Comparison of ENCODE assay signal across 19 cellular contexts in genomic region chr3:8649757-8650156, GRCh38. TPM values are rescaled to one million over a fixed set of nuclear protein-coding genes. Genes with fewer than 3 reads are reported as not detected.
"Had no signal": no experiment of that assay in that cellular context is flagged by ENCODE, and none has a peak within 500 bp of the region (broad histone marks: within the 10 kb centered on the region; RNA-seq: fewer than 3 reads in every experiment).

No MANE protein-coding gene starts in this region.

- FAIRE-seq: islet of Langerhans had no signal

- H3K4me1 ChIP-seq: esophagus squamous epithelium, foreskin keratinocyte had no signal

- DNase-seq: effector memory CD4-positive, alpha-beta T cell; esophagus squamous epithelium; foreskin keratinocyte; hypothalamus; kidney glomerular epithelial cell; mesendoderm; naive B cell; nephron progenitor cell; nucleus accumbens; stimulated activated CD4-positive, alpha-beta T cell treated with anti-CD3 and anti-CD28 coated beads, Interleukin-2, amount 100 ng/mL, for 24 hours; stimulated activated CD4-positive, alpha-beta T cell treated with anti-CD3 and anti-CD28 coated beads, Interleukin-4, amount 100 ng/mL, for 4 hours; stimulated activated naive B cell treated with anti-CD40 and anti-IgM and Interleukin-4, amounts not matched to agents 10 μg/mL and 1 μg/mL and 100 μg/mL, for 72 hours; stimulated activated naive CD8-positive, alpha-beta T cell treated with anti-CD3 and anti-CD28 coated beads, Interleukin-15, amount 100 ng/mL, for 72 hours; transverse colon had no signal

- H3K27ac Mint-ChIP-seq: stimulated activated naive B cell treated with anti-CD40 and anti-IgM and Interleukin-4, amounts not matched to agents 10 μg/mL and 1 μg/mL and 100 μg/mL, for 72 hours had no signal

- H3K4me3 Mint-ChIP-seq: naive B cell; nephron progenitor cell; stimulated activated naive B cell treated with anti-CD40 and anti-IgM and Interleukin-4, amounts not matched to agents 10 μg/mL and 1 μg/mL and 100 μg/mL, for 72 hours; stimulated activated naive CD8-positive, alpha-beta T cell treated with anti-CD3 and anti-CD28 coated beads, Interleukin-15, amount 100 ng/mL, for 72 hours had no signal

- H3K4me3 ChIP-seq: esophagus squamous epithelium, transverse colon had no signal

- H3K27me3 ChIP-seq: transverse colon had no signal

- H3K9me3 ChIP-seq: esophagus squamous epithelium, thoracic aorta, transverse colon had no signal

- ATAC-seq: foreskin keratinocyte; stimulated activated naive B cell treated with anti-CD40 and anti-IgM and Interleukin-4, amounts not matched to agents 10 μg/mL and 1 μg/mL and 100 μg/mL, for 72 hours; stimulated activated naive CD8-positive, alpha-beta T cell treated with anti-CD3 and anti-CD28 coated beads, Interleukin-15, amount 100 ng/mL, for 72 hours had no signal

- H3K27ac ChIP-seq: esophagus squamous epithelium, foreskin keratinocyte, thoracic aorta, transverse colon had no signal

- H3K4me1 Mint-ChIP-seq: naive B cell; stimulated activated naive CD8-positive, alpha-beta T cell treated with anti-CD3 and anti-CD28 coated beads, Interleukin-15, amount 100 ng/mL, for 72 hours had no signal

- H3K36me3 ChIP-seq: esophagus squamous epithelium, thoracic aorta, transverse colon had no signal

RNA-seq across cellular contexts. Expression of gene SSUH2, which starts 5.2 kb away (rescaled TPM):
- total RNA-seq: epithelial cell of proximal tubule, lung microvascular endothelial cell, pulmonary artery endothelial cell had no signal
